In genomic region chr3:136862953-136863352, GRCh38 we compare ENCODE assay signal across 8 cellular contexts. TPM values are rescaled to one million over a fixed set of nuclear protein-coding genes. Genes with fewer than 3 reads are reported as not detected.
A peak's percentile ranks its signal among the peaks of the same experiment; 100 is the strongest.
DNase-seq lines count a peak whose midpoint lies in the region; ATAC-seq and TF ChIP-seq lines count a peak whose summit lies in the region.

No MANE protein-coding gene starts in this region.

- no peak for TF ChIP-seq RAD21 in IMR-90 (IDR thresholded peaks at IDR 0.05; ENCODE audit: low read length)

- peaks cover 10 to 45% of the 10 kb centered on the region in 2 experiments for H3K79me1 ChIP-seq in IMR-90 (ENCODE audit: low read depth in 1 of 2, low read length in 2 of 2)

- H3K36me3 ChIP-seq in BJ (ENCODE audit: control insufficient read depth, insufficient read depth, low read length) (peaks cover 1% of the 10 kb centered on the region; the same call in 1 of the 2 replicates), IMR-90 (ENCODE audit: control insufficient read depth, insufficient read depth, low read length) (0 out of 2 replicates have a peak, but pooled peaks cover under 1% of the 10 kb centered on the region)

- no peaks in the 10 kb centered on the region for H3K9me3 ChIP-seq in IMR-90 (ENCODE audit: control insufficient read depth, insufficient read depth, low read length)

- no peak for ATAC-seq in IMR-90 (ENCODE audit: low read depth)
- ATAC-seq in natural killer cell = no peak
- ATAC-seq in HG03135 (IDR thresholded peaks at IDR 0.05; ENCODE audit: unreplicated experiment) = no peak
- ATAC-seq in HG02763 (IDR thresholded peaks at IDR 0.05; ENCODE audit: unreplicated experiment) = no peak
- no peak for ATAC-seq in GM21576 (IDR thresholded peaks at IDR 0.05; ENCODE audit: unreplicated experiment)

- H3K4me2 ChIP-seq in IMR-90 (ENCODE audit: low read depth, low read length) = peak overlapping the region; percentile 98

- no peaks in the 10 kb centered on the region for H3K27me3 Mint-ChIP-seq in natural killer cell (ENCODE audit: low read depth in 2 of 2)

- H3K56ac ChIP-seq in IMR-90 (ENCODE audit: extremely low read depth, insufficient read depth, low read length) = peak overlapping the region; percentile 67; the same call in 1 of the 2 replicates

- H4K8ac ChIP-seq in IMR-90 (ENCODE audit: low read depth in 2 of 2, low read length in 2 of 2) = peak overlapping the region; percentile 2 to 49; a peak in 2 of 4 replicates

- dilution Hi-C loops in IMR-90 (cut with HindIII; ENCODE audit: low sequenced_read_pairs, unreplicated experiment) = no loop called here

- H2AK5ac ChIP-seq in IMR-90 (ENCODE audit: low read depth, low read length) = no peak overlapping the region

- H3K4me3 ChIP-seq in BJ (ENCODE audit: low read depth, low read length) (peak overlapping the region; percentile 64), IMR-90 (ENCODE audit: insufficient read depth, low read depth, low read length) (peak overlapping the region; percentile 85), choroid plexus epithelial cell (ENCODE audit: low read depth, low read length) (peak overlapping the region; percentile 75)

- peak overlapping the region; percentile 94 for H3K27ac ChIP-seq in IMR-90 (ENCODE audit: insufficient read depth, low read length)

- H3K9me3 Mint-ChIP-seq in natural killer cell = no peaks in the 10 kb centered on the region

- peaks cover 6% of the 10 kb centered on the region for H3K4me1 ChIP-seq in IMR-90 (ENCODE audit: control insufficient read depth, insufficient read depth, low read length)

- H3K18ac ChIP-seq in IMR-90 (ENCODE audit: low read depth, low read length) = peak overlapping the region; percentile 5; the same call in 1 of the 2 replicates

- H3K27ac Mint-ChIP-seq in natural killer cell = peak overlapping the region; percentile 98 to 99

- intact Hi-C loops in IMR-90 (cut with micrococcal nuclease) = loop anchor here (2.0 to 5.0 kb wide), 5 partner anchors 76 to 666 kb away; partner anchors contain the start of genes IL20RB, MSL2 and STAG1
- intact Hi-C loops in natural killer cell (cut with micrococcal nuclease) = loop anchor here (1.0 to 5.0 kb wide), 5 partner anchors 58 to 612 kb away; partner anchors contain the start of genes PCCB and STAG1

- H3K36me3 Mint-ChIP-seq in natural killer cell = no peaks in the 10 kb centered on the region

- peak overlapping the region; percentile 87 for H2BK5ac ChIP-seq in IMR-90 (ENCODE audit: low read depth, low read length, poor library complexity, severe bottlenecking)

- CTCF ChIA-PET in BJ (lab: Yijun Ruan, JAX) (interaction anchor here (0.6 to 2.5 kb wide), 4 partner anchors 13 to 110 kb away, joined by 3 to 7 read pairs (median 3); no protein-coding TSS in a partner anchor), IMR-90 (lab: Yijun Ruan, JAX) (interaction anchor here (1.0 to 1.1 kb wide), 2 partner anchors 9 to 81 kb away, joined by 3 to 6 read pairs; no protein-coding TSS in a partner anchor)

- H3K27me3 ChIP-seq in BJ (ENCODE audit: control insufficient read depth, insufficient read depth, low read length) (no peaks in the 10 kb centered on the region), IMR-90 (ENCODE audit: control insufficient read depth, insufficient read depth, low read length) (no peaks in the 10 kb centered on the region)

- peak overlapping the region; percentile 10; the same call in 1 of the 2 replicates for H4K5ac ChIP-seq in IMR-90 (ENCODE audit: low read depth, low read length)

- peak overlapping the region; percentile 95 for H2AFZ ChIP-seq in IMR-90 (replicated peaks; ENCODE audit: low read length, poor library complexity)

- peak overlapping the region; percentile 56 for H3K4ac ChIP-seq in IMR-90 (ENCODE audit: low read depth, low read length)

- DNase-seq in BJ (ENCODE audit: low read depth) (no peak), IMR-90 (no peak), choroid plexus epithelial cell (ENCODE audit: low read depth) (no peak), natural killer cell (no peak), OCI-M2 (lab: John Stamatoyannopoulos, UW; ENCODE audit: unreplicated experiment) (no peak)

- peak overlapping the region; percentile 89 for H2AK9ac ChIP-seq in IMR-90 (replicated peaks; ENCODE audit: low read depth, low read length, poor library complexity)

- 0% methylated on average over 5 of the region's 12 CpGs; no CpG with 5 or more reads in 1 of the 2 experiments for WGBS in IMR-90 (ENCODE audit: extremely low coverage in 2 of 2, insufficient read length in 1 of 2), 2 experiments

- in situ Hi-C loops in IMR-90 (cut with MboI; ENCODE audit: low sequenced_read_pairs) = no loop called here

- H3K4me3 Mint-ChIP-seq in natural killer cell = peak overlapping the region; percentile 98

- peaks cover 49 to 54% of the 10 kb centered on the region in 2 donors for H3K4me1 Mint-ChIP-seq in natural killer cell

- H4K91ac ChIP-seq in IMR-90 (ENCODE audit: insufficient read depth, low read depth, low read length) = peak overlapping the region; percentile 72; the same call in 1 of the 2 replicates

- no peak overlapping the region for H2BK15ac ChIP-seq in IMR-90 (ENCODE audit: low read depth, low read length)

- POLR2A ChIA-PET in BJ (lab: Charles Lee) = no interaction called here
- POLR2A ChIA-PET in IMR-90 (lab: Charles Lee; ENCODE audit: unreplicated experiment) = interaction anchor here (0.6 kb wide), 1 partner anchor 184 kb away, joined by 21 read pairs; no protein-coding TSS in a partner anchor

- H3K23ac ChIP-seq in IMR-90 (ENCODE audit: low read depth, low read length) = peak overlapping the region; percentile 74; the same call in 1 of the 2 replicates

- BruUV-seq in IMR-90 (replicated peaks; lab: Mats Ljungman, UMichigan) = no TSS peak

- peak overlapping the region; percentile 85 for H3K14ac ChIP-seq in IMR-90 (replicated peaks; ENCODE audit: low read depth, low read length)

- TF ChIP-seq CTCF in BJ (IDR thresholded peaks at IDR 0.05; ENCODE audit: insufficient read depth, low read depth, low read length) (no peak), IMR-90 (conservative IDR thresholded peaks at IDR 0.05; ENCODE audit: low read depth, low read length) (no peak), choroid plexus epithelial cell (conservative IDR thresholded peaks at IDR 0.05; ENCODE audit: low read depth, low read length) (no peak), natural killer cell (IDR thresholded peaks at IDR 0.05) (no peak)

- peak overlapping the region; percentile 93 for H3K9ac ChIP-seq in IMR-90 (ENCODE audit: low read depth, low read length)

- peak overlapping the region; percentile 12; the same call in 1 of the 2 replicates for H2BK120ac ChIP-seq in IMR-90 (ENCODE audit: low read depth, low read length)

- peaks cover 13% of the 10 kb centered on the region; the same call in 1 of the 2 replicates for H4K20me1 ChIP-seq in IMR-90 (ENCODE audit: insufficient read depth, low read length)

- TF ChIP-seq POLR2A in IMR-90 (IDR thresholded peaks at IDR 0.05; ENCODE audit: low read depth, low read length) = no peak

- peaks cover 3% of the 10 kb centered on the region; the same call in 1 of the 2 replicates for H3K9me1 ChIP-seq in IMR-90 (ENCODE audit: insufficient read depth, low read length)

- H2BK20ac ChIP-seq in IMR-90 (ENCODE audit: low read depth, low read length) = no peak overlapping the region

TF ChIP-seq in IMR-90, 13 proteins besides CTCF, POLR2A, EP300 and RAD21:
- TF ChIP-seq RFX5 (IDR thresholded peaks at IDR 0.05; ENCODE audit: low read depth, low read length) = no peak
- TF ChIP-seq CEBPB (IDR thresholded peaks at IDR 0.05; ENCODE audit: low read depth, low read length) = no peak
- no peak for TF ChIP-seq SMC3 (IDR thresholded peaks at IDR 0.05; ENCODE audit: low read depth, low read length)

RNA-seq across cellular contexts. Expression of gene NCK1, which starts 0.9 kb away (rescaled TPM):
- polyA plus RNA-seq in BJ (2011; rRNA removed) = 11.7 and 32.5 TPM in 2 replicates
- polyA minus RNA-seq in BJ (2011; rRNA and poly(A)+ RNA removed) = 17.1 and 17.9 TPM in 2 replicates
- 23.7 and 50.3 TPM in 2 replicates for total RNA-seq in IMR-90 (2012; rRNA removed)
- polyA plus RNA-seq in IMR-90 (2012; rRNA removed) = 24.3 and 25.4 TPM in 2 replicates
- polyA plus RNA-seq in IMR-90 (2012; cell fraction: cytosol; rRNA removed) = 2.6 and 4.5 TPM in 2 replicates
- polyA plus RNA-seq in IMR-90 (2012; cell fraction: nucleus; rRNA removed; ENCODE audit: low replicate concordance) = 0.81 and 13.0 TPM in 2 replicates
- total RNA-seq in natural killer cell = 10 to 100 TPM; 61.2 to 77.9 (median 69.5) TPM

RNA-seq across cellular contexts. Expression of gene SLC35G2, which starts 44.0 kb away (rescaled TPM):
- polyA plus RNA-seq in BJ (2011; rRNA removed) = 5.5 and 12.4 TPM in 2 replicates
- polyA minus RNA-seq in BJ (2011; rRNA and poly(A)+ RNA removed) = 2.8 and 4.3 TPM in 2 replicates
- total RNA-seq in IMR-90 (2012; rRNA removed) = 6.6 and 8.6 TPM in 2 replicates
- 5.9 and 7.0 TPM in 2 replicates for polyA plus RNA-seq in IMR-90 (2012; rRNA removed)
- polyA plus RNA-seq in IMR-90 (2012; cell fraction: cytosol; rRNA removed) = 2.0 and 2.3 TPM in 2 replicates
- 2.6 and 15.7 TPM in 2 replicates for polyA plus RNA-seq in IMR-90 (2012; cell fraction: nucleus; rRNA removed; ENCODE audit: low replicate concordance)
- under 1 TPM in 1 of 3 donors, not detected in 2; 0.33 TPM for total RNA-seq in natural killer cell
